ENCODE assay signal across 8 cellular contexts in genomic region chr2:176454893-176455810, GRCh38.
DNase-seq lines count a peak whose midpoint lies in the region; ATAC-seq and TF ChIP-seq lines count a peak whose summit lies in the region.

No MANE protein-coding gene starts in this region.

- POLR2A ChIA-PET in CD4-positive, alpha-beta T cell (lab: Charles Lee): interaction anchor here (0.6 to 1.1 kb wide), 4 partner anchors 18 to 328 kb away, joined by 3 to 8 read pairs (median 3); no protein-coding TSS in a partner anchor

- H3K4me1 Mint-ChIP-seq in CD4-positive, alpha-beta T cell (ENCODE audit: low read depth): no peaks in the 10 kb centered on the region
- H3K4me1 Mint-ChIP-seq in activated T-helper 17 cell treated with anti-CD3 and anti-CD28 coated beads, Interleukin-2, amount 50 U/mL, for 72 hours: no peaks in the 10 kb centered on the region

- peaks cover 47% of the 10 kb centered on the region for H3K27me3 ChIP-seq in CD4-positive, alpha-beta T cell (ENCODE audit: control insufficient read depth, insufficient read depth, low read length)
- H3K27me3 ChIP-seq in adrenal gland: no peaks in the 10 kb centered on the region
- H3K27me3 ChIP-seq in right atrium auricular region: peaks cover 0 to 3% of the 10 kb centered on the region in 2 donors

- H3K4me1 ChIP-seq in adrenal gland (replicated peaks in 1 of 2) (no peaks in the 10 kb centered on the region), right atrium auricular region (peaks cover 0 to 7% of the 10 kb centered on the region in 2 donors)

- TF ChIP-seq CTCF in CD4-positive, alpha-beta T cell (IDR thresholded peaks at IDR 0.05): peak; percentile 84
- TF ChIP-seq CTCF in adrenal gland (IDR thresholded peaks at IDR 0.05) (peak; percentile 80 to 98 (median 88)), right atrium auricular region (IDR thresholded peaks at IDR 0.05) (peak; percentile 95 to 97), retinal pigment epithelial cell (conservative IDR thresholded peaks at IDR 0.05; ENCODE audit: low read depth, low read length) (peak; percentile 85)

- H3K9me3 Mint-ChIP-seq in CD4-positive, alpha-beta T cell: no peaks in the 10 kb centered on the region
- no peaks in the 10 kb centered on the region for H3K9me3 Mint-ChIP-seq in activated T-helper 17 cell treated with anti-CD3 and anti-CD28 coated beads, Interleukin-2, amount 50 U/mL, for 72 hours

- CTCF ChIA-PET in CD4-positive, alpha-beta T cell (lab: Charles Lee): interaction anchor here (0.6 to 3.9 kb wide), 13 partner anchors 11 to 1087 kb away, joined by 3 to 42 read pairs (median 3); no protein-coding TSS in a partner anchor

- WGBS in adrenal gland, 4 donors: 16 to 21% (median 21%) methylated on average over 11 of the region's 11 CpGs

- TF ChIP-seq POLR2A in adrenal gland (IDR thresholded peaks at IDR 0.05): no peak

- no peak overlapping the region for H3K27ac Mint-ChIP-seq in CD4-positive, alpha-beta T cell
- no peak overlapping the region for H3K27ac Mint-ChIP-seq in activated T-helper 17 cell treated with anti-CD3 and anti-CD28 coated beads, Interleukin-2, amount 50 U/mL, for 72 hours

- no peak overlapping the region for H3K27ac ChIP-seq in CD4-positive, alpha-beta T cell (ENCODE audit: low read depth, low read length)
- H3K27ac ChIP-seq in adrenal gland: peak overlapping the region in 1 of 5 donors; percentile 45
- peak overlapping the region in 1 of 2 donors; percentile 53 for H3K27ac ChIP-seq in right atrium auricular region

- peak; percentile 76 for ATAC-seq in CD4-positive, alpha-beta T cell (ENCODE audit: poor library complexity)
- ATAC-seq in GM21723 (IDR thresholded peaks at IDR 0.05; ENCODE audit: unreplicated experiment): peak; percentile 79
- no peak for ATAC-seq in activated T-helper 17 cell treated with anti-CD3 and anti-CD28 coated beads, Interleukin-2, amount 50 U/mL, for 72 hours (replicated peaks)

- H3K36me3 ChIP-seq in adrenal gland (replicated peaks in 1 of 2) (no peaks in the 10 kb centered on the region), right atrium auricular region (no peaks in the 10 kb centered on the region)

- H3K9me3 ChIP-seq in CD4-positive, alpha-beta T cell (ENCODE audit: control insufficient read depth, low read length): no peaks in the 10 kb centered on the region
- no peaks in the 10 kb centered on the region for H3K9me3 ChIP-seq in adrenal gland (replicated peaks in 1 of 3)
- no peaks in the 10 kb centered on the region for H3K9me3 ChIP-seq in right atrium auricular region

- no peak overlapping the region for H3K4me3 Mint-ChIP-seq in CD4-positive, alpha-beta T cell
- H3K4me3 Mint-ChIP-seq in activated T-helper 17 cell treated with anti-CD3 and anti-CD28 coated beads, Interleukin-2, amount 50 U/mL, for 72 hours: no peak overlapping the region

- DNase-seq in CD4-positive, alpha-beta T cell: peak; percentile 54 to 85 (median 72)
- peak; percentile 81 for DNase-seq in NCI-H1105 treated with DMSO at 0.1 percent for 48 hours (lab: John Stamatoyannopoulos, UW)
- peak; percentile 49 for DNase-seq in SW480 (ENCODE audit: low spot score)
- DNase-seq in adrenal gland: peak; percentile 63 to 97 (median 87)
- peak; percentile 84 for DNase-seq in right atrium auricular region (ENCODE audit: low spot score)
- peak; percentile 8 for DNase-seq in retinal pigment epithelial cell (ENCODE audit: low read depth)

- intact Hi-C loops in CD4-positive, alpha-beta T cell (cut with DNase I, micrococcal nuclease): loop anchor here (1.0 to 10.0 kb wide), 3 partner anchors 313 to 690 kb away; no protein-coding TSS in a partner anchor
- intact Hi-C loops in adrenal gland (cut with DNase I): loop anchor here (5.0 to 10.0 kb wide), 4 partner anchors 100 to 328 kb away; partner anchors contain the start of gene HOXD8 (in 1 of the 2)

- no peak overlapping the region for H3K4me3 ChIP-seq in adrenal gland
- no peak overlapping the region for H3K4me3 ChIP-seq in right atrium auricular region
- no peak overlapping the region for H3K4me3 ChIP-seq in retinal pigment epithelial cell (ENCODE audit: low read length)

- no peaks in the 10 kb centered on the region for H3K36me3 Mint-ChIP-seq in CD4-positive, alpha-beta T cell (ENCODE audit: low read depth)
- no peaks in the 10 kb centered on the region for H3K36me3 Mint-ChIP-seq in activated T-helper 17 cell treated with anti-CD3 and anti-CD28 coated beads, Interleukin-2, amount 50 U/mL, for 72 hours (ENCODE audit: low read depth)

- H3K27me3 Mint-ChIP-seq in CD4-positive, alpha-beta T cell: peaks cover 67% of the 10 kb centered on the region
- H3K27me3 Mint-ChIP-seq in activated T-helper 17 cell treated with anti-CD3 and anti-CD28 coated beads, Interleukin-2, amount 50 U/mL, for 72 hours: peaks cover 36% of the 10 kb centered on the region

Comparison
In these comparisons a context has a peak if more than half of its experiments do, and no peak if none do; other contexts are left out.
1. DNase-seq: peak in every context shown above with its lines; median percentile 87 in adrenal gland; 84 in right atrium auricular region; 81 in NCI-H1105 treated with DMSO at 0.1 percent for 48 hours; 72 in CD4-positive, alpha-beta T cell; 49 in SW480; 8 in retinal pigment epithelial cell.